ENCODE assay signal across 1 cellular context in genomic region chr13:107258599-107259187, GRCh38.
TF ChIP-seq lines count a peak whose summit lies in the region.

No MANE protein-coding gene starts in this region.

TF ChIP-seq in SK-N-SH treated with all-trans-retinoic acid at 6 μM for 48 hours, 23 proteins besides CTCF, POLR2A, EP300 and RAD21 (continued from another document):
- TF ChIP-seq CSRNP3 (CRISPR knock-in tag; IDR thresholded peaks at IDR 0.05): no peak
- TF ChIP-seq OSR1 (CRISPR knock-in tag; IDR thresholded peaks at IDR 0.05): no peak
- no peak for TF ChIP-seq TSHZ2 (CRISPR knock-in tag; IDR thresholded peaks at IDR 0.05)
- TF ChIP-seq TOX (CRISPR knock-in tag; IDR thresholded peaks at IDR 0.05; ENCODE audit: borderline replicate concordance): no peak
- no peak for TF ChIP-seq PATZ1 (CRISPR knock-in tag; IDR thresholded peaks at IDR 0.05; ENCODE audit: borderline replicate concordance)
